37 cellular contexts compared by ENCODE assay signal in genomic region chr11:19592842-19593241, GRCh38.
"Had no signal": no experiment of that assay in that cellular context is flagged by ENCODE, and none has a peak within 500 bp of the region (broad histone marks: within the 10 kb centered on the region; RNA-seq: fewer than 3 reads in every experiment).

No MANE protein-coding gene starts in this region.

- DNase-seq: activated CD4-positive, alpha-beta T cell treated with anti-CD3 and anti-CD28 coated beads for 1 hour; activated CD4-positive, alpha-beta T cell treated with anti-CD3 and anti-CD28 coated beads for 48 hours; activated CD4-positive, CD25-positive, alpha-beta regulatory T cell; activated CD8-positive, alpha-beta T cell treated with anti-CD3 and anti-CD28 coated beads for 36 hours; activated effector memory CD4-positive, alpha-beta T cell treated with anti-CD3 and anti-CD28 coated beads, Interleukin-2, amount 50 U/mL, for 16 hours; activated naive CD4-positive, alpha-beta T cell; activated naive CD4-positive, alpha-beta T cell treated with anti-CD3 and anti-CD28 coated beads, Interleukin-2, amount 50 U/mL, for 16 hours; activated naive CD8-positive, alpha-beta T cell treated with anti-CD3 and anti-CD28 coated beads for 36 hours; activated T-cell treated with anti-CD3 and anti-CD28 coated beads, Interleukin-2, amount 50 U/mL, for 1 hour; activated T-cell treated with anti-CD3 and anti-CD28 coated beads, Interleukin-2, amount 50 U/mL, for 72 hours; amniotic stem cell; Kasumi-1; KG1; MG63; NCI-H1092; NCI-H1436 treated with DMSO at 0.1 percent for 48 hours; NCI-H187; NCI-H2029 treated with DMSO at 0.1 percent for 48 hours; NCI-H2107; NCI-H2171; NCI-H510A treated with DMSO at 0.1 percent for 48 hours; NCI-H526 treated with DMSO at 0.1 percent for 48 hours; NCI-H774; Peyer's patch; RPMI8226; SHP77 treated with DMSO at 0.1 percent for 48 hours; SW 1271; T-helper 1 cell; T-helper 2 cell; T-helper 9 cell had no signal

- H3K4me1 Mint-ChIP-seq: activated naive CD8-positive, alpha-beta T cell treated with anti-CD3 and anti-CD28 coated beads for 36 hours; activated T-helper 17 cell treated with anti-CD3 and anti-CD28 coated beads, Interleukin-2, amount 50 U/mL, for 72 hours; central memory CD8-positive, alpha-beta T cell had no signal

- H3K4me1 ChIP-seq: Peyer's patch had no signal

- ATAC-seq: activated CD8-positive, alpha-beta T cell treated with anti-CD3 and anti-CD28 coated beads for 36 hours; activated T-cell treated with anti-CD3 and anti-CD28 coated beads, Interleukin-2, amount 50 U/mL, for 72 hours; activated T-helper 17 cell treated with anti-CD3 and anti-CD28 coated beads, Interleukin-2, amount 50 U/mL, for 72 hours; SK-N-SH treated with all-trans-retinoic acid at 6 μM for 48 hours had no signal

- H3K27ac Mint-ChIP-seq: activated CD8-positive, alpha-beta T cell treated with anti-CD3 and anti-CD28 coated beads for 36 hours; activated naive CD8-positive, alpha-beta T cell treated with anti-CD3 and anti-CD28 coated beads for 36 hours; activated T-cell treated with anti-CD3 and anti-CD28 coated beads, Interleukin-2, amount 50 U/mL, for 72 hours; activated T-helper 17 cell treated with anti-CD3 and anti-CD28 coated beads, Interleukin-2, amount 50 U/mL, for 72 hours had no signal

- H3K36me3 Mint-ChIP-seq: activated naive CD8-positive, alpha-beta T cell treated with anti-CD3 and anti-CD28 coated beads for 36 hours had no signal

- H3K27ac ChIP-seq: cardiac muscle cell, Peyer's patch, SJSA1, VCaP had no signal

- H3K9me3 ChIP-seq: ascending aorta, MG63, Peyer's patch, SJSA1 had no signal

- H3K4me3 ChIP-seq: ascending aorta, cardiac muscle cell, MG63, Peyer's patch, SJSA1 had no signal

- H3K27me3 ChIP-seq: ascending aorta, MG63, Peyer's patch, SJSA1 had no signal

- H3K9me3 Mint-ChIP-seq: activated CD8-positive, alpha-beta T cell treated with anti-CD3 and anti-CD28 coated beads for 36 hours; activated naive CD8-positive, alpha-beta T cell treated with anti-CD3 and anti-CD28 coated beads for 36 hours; central memory CD8-positive, alpha-beta T cell had no signal

- H3K4me3 Mint-ChIP-seq: activated CD8-positive, alpha-beta T cell treated with anti-CD3 and anti-CD28 coated beads for 36 hours; activated naive CD8-positive, alpha-beta T cell treated with anti-CD3 and anti-CD28 coated beads for 36 hours; activated T-cell treated with anti-CD3 and anti-CD28 coated beads, Interleukin-2, amount 50 U/mL, for 72 hours; activated T-helper 17 cell treated with anti-CD3 and anti-CD28 coated beads, Interleukin-2, amount 50 U/mL, for 72 hours; central memory CD8-positive, alpha-beta T cell had no signal

- H3K36me3 ChIP-seq: ascending aorta, cardiac muscle cell, MG63, Peyer's patch, SJSA1 had no signal
